Comparison of ENCODE assay signal across 8 cellular contexts in genomic region chr11:4539603-4540219, GRCh38. TPM values are rescaled to one million over a fixed set of nuclear protein-coding genes. Genes with fewer than 3 reads are reported as not detected.
DNase-seq lines count a peak whose midpoint lies in the region; ATAC-seq and TF ChIP-seq lines count a peak whose summit lies in the region.

No MANE protein-coding gene starts in this region.

- H3K36me3 ChIP-seq in BE2C (no peaks in the 10 kb centered on the region), WERI-Rb-1 (no peaks in the 10 kb centered on the region)

- H3K4me1 ChIP-seq in BE2C = no peaks in the 10 kb centered on the region

- peak; percentile 78 for ATAC-seq in GM18867 (IDR thresholded peaks at IDR 0.05; ENCODE audit: unreplicated experiment)

- TF ChIP-seq CTCF in BE2C (IDR thresholded peaks at IDR 0.05; ENCODE audit: low read depth, low read length) = peak; percentile 57
- peak; percentile 66 for TF ChIP-seq CTCF in WERI-Rb-1 (IDR thresholded peaks at IDR 0.05; ENCODE audit: low read depth, low read length)
- TF ChIP-seq CTCF in cardiac fibroblast (IDR thresholded peaks at IDR 0.05; ENCODE audit: low read depth, low read length) = peak; percentile 73

- H3K9me3 ChIP-seq in BE2C (no peaks in the 10 kb centered on the region), WERI-Rb-1 (ENCODE audit: severe bottlenecking) (no peaks in the 10 kb centered on the region)

- DNase-seq in BE2C (peak; percentile 19), KG1 (lab: John Stamatoyannopoulos, UW) (peak; percentile 44), WERI-Rb-1 (peak; percentile 27), cardiac fibroblast (ENCODE audit: low read depth in 2 of 2) (peak; percentile 47 to 55), kidney tubule cell (ENCODE audit: low spot score) (peak; percentile 35), MV-4-11 (lab: John Stamatoyannopoulos, UW) (no peak)
- DNase-seq in stimulated activated CD4-positive, alpha-beta T cell treated with anti-CD3 and anti-CD28 coated beads, TNF-alpha, amount 100 ng/mL, for 1 hour (ENCODE audit: low read depth in 3 of 3, low spot score in 1 of 3) = peak in 2 of 3 donors; percentile 8 to 37

- no peaks in the 10 kb centered on the region for H3K27me3 ChIP-seq in BE2C
- peaks cover 24% of the 10 kb centered on the region for H3K27me3 ChIP-seq in WERI-Rb-1 (ENCODE audit: insufficient read depth, low read depth, severe bottlenecking)

- no peak overlapping the region for H3K27ac ChIP-seq in WERI-Rb-1

- no peak overlapping the region for H3K4me3 ChIP-seq in BE2C (ENCODE audit: low read depth, low read length)
- no peak overlapping the region for H3K4me3 ChIP-seq in WERI-Rb-1 (ENCODE audit: low read depth, low read length)
- H3K4me3 ChIP-seq in cardiac fibroblast (replicated peaks in 1 of 2; ENCODE audit: low read depth in 2 of 2, low read length in 2 of 2) = no peak overlapping the region

RNA-seq across cellular contexts. Expression of gene OR52M1, which starts 5.3 kb away (rescaled TPM):
- not detected for polyA plus RNA-seq in BE2C (2012; ENCODE audit: insufficient read depth, insufficient read length, low read depth)

RNA-seq across cellular contexts. Expression of gene OR52I2, which starts 41.8 kb away (rescaled TPM):
- not detected for polyA plus RNA-seq in BE2C (2012; ENCODE audit: insufficient read depth, insufficient read length, low read depth)

RNA-seq across cellular contexts. Expression of gene OR52I1, which starts 54.1 kb away (rescaled TPM):
- polyA plus RNA-seq in BE2C (2012; ENCODE audit: insufficient read depth, insufficient read length, low read depth) = not detected

RNA-seq across cellular contexts. Expression of gene OR52K1, which starts 57.3 kb away (rescaled TPM):
- polyA plus RNA-seq in BE2C (2012; ENCODE audit: insufficient read depth, insufficient read length, low read depth) = not detected
